In genomic region chr9:2015581-2016410, GRCh38 we compare ENCODE assay signal across 1 cellular context.
TF ChIP-seq lines count a peak whose summit lies in the region.

No MANE protein-coding gene starts in this region.

TF ChIP-seq in HEK293, 187 proteins besides CTCF, POLR2A, EP300 and RAD21 (continued from another document and continues in another):
- no peak; the same call in 1 of the 2 replicates for TF ChIP-seq ZBTB10 (tag by site-specific recombination; IDR thresholded peaks at IDR 0.05)
- no peak for TF ChIP-seq ZNF280D (tag by site-specific recombination; IDR thresholded peaks at IDR 0.05)
- no peak for TF ChIP-seq ZNF184 (tag by site-specific recombination; IDR thresholded peaks at IDR 0.05)
- TF ChIP-seq ZNF138 (tag by site-specific recombination; IDR thresholded peaks at IDR 0.05; ENCODE audit: borderline replicate concordance): no peak
- TF ChIP-seq SP2 (tag by site-specific recombination; IDR thresholded peaks at IDR 0.05): peak; percentile 69
- TF ChIP-seq ZNF155 (tag by site-specific recombination; IDR thresholded peaks at IDR 0.05): no peak
- TF ChIP-seq HOXD13 (CRISPR knock-in tag; IDR thresholded peaks at IDR 0.05; ENCODE audit: borderline replicate concordance): no peak
- no peak for TF ChIP-seq ZNF747 (tag by site-specific recombination; IDR thresholded peaks at IDR 0.05)
- no peak for TF ChIP-seq ZNF239 (tag by site-specific recombination; IDR thresholded peaks at IDR 0.05)
- no peak for TF ChIP-seq ZBTB49 (tag by site-specific recombination; IDR thresholded peaks at IDR 0.05; ENCODE audit: low read depth)
- TF ChIP-seq ZNF18 (tag by site-specific recombination; IDR thresholded peaks at IDR 0.05): no peak
- no peak for TF ChIP-seq ZNF423 (tag by site-specific recombination; IDR thresholded peaks at IDR 0.05)
- TF ChIP-seq ZIC2 (tag by site-specific recombination; IDR thresholded peaks at IDR 0.05): peak; percentile 96
- no peak for TF ChIP-seq ZNF26 (tag by site-specific recombination; IDR thresholded peaks at IDR 0.05)
- no peak for TF ChIP-seq ZNF571 (tag by site-specific recombination; IDR thresholded peaks at IDR 0.05)
- TF ChIP-seq ZBTB48 (tag by site-specific recombination; IDR thresholded peaks at IDR 0.05): no peak; the same call in 1 of the 2 replicates
- TF ChIP-seq ZNF518A (tag by site-specific recombination; conservative IDR thresholded peaks at IDR 0.05; ENCODE audit: low read depth): no peak
- 0 out of 2 replicates have a peak, but pooled peaks have one; percentile 27 for TF ChIP-seq ZNF2 (tag by site-specific recombination; IDR thresholded peaks at IDR 0.05)
- no peak for TF ChIP-seq PRDM6 (tag by site-specific recombination; IDR thresholded peaks at IDR 0.05)
- no peak for TF ChIP-seq ZNF274 (IDR thresholded peaks at IDR 0.05; ENCODE audit: low read length)
- no peak for TF ChIP-seq ZNF274 (tag by site-specific recombination; IDR thresholded peaks at IDR 0.05; ENCODE audit: borderline replicate concordance)
- TF ChIP-seq INSM2 (tag by site-specific recombination; IDR thresholded peaks at IDR 0.05): 0 out of 2 replicates have a peak, but pooled peaks have one; percentile 23
- no peak for TF ChIP-seq TRIM28 (IDR thresholded peaks at IDR 0.05; ENCODE audit: borderline replicate concordance, low read length)
- TF ChIP-seq ZNF76 (tag by site-specific recombination; IDR thresholded peaks at IDR 0.05; ENCODE audit: borderline replicate concordance, low read depth): no peak
- no peak for TF ChIP-seq ZNF580 (tag by site-specific recombination; IDR thresholded peaks at IDR 0.05)
- TF ChIP-seq ZNF324 (tag by site-specific recombination; IDR thresholded peaks at IDR 0.05): no peak
- TF ChIP-seq ZNF354C (tag by site-specific recombination; IDR thresholded peaks at IDR 0.05; ENCODE audit: borderline replicate concordance, low read depth): no peak
- 0 out of 2 replicates have a peak, but pooled peaks have one; percentile 33 for TF ChIP-seq ZXDB (tag by site-specific recombination; IDR thresholded peaks at IDR 0.05)
- TF ChIP-seq ZSCAN4 (tag by site-specific recombination; IDR thresholded peaks at IDR 0.05): no peak
- TF ChIP-seq HOXC10 (CRISPR knock-in tag; IDR thresholded peaks at IDR 0.05): no peak
- no peak for TF ChIP-seq MEIS1 (CRISPR knock-in tag; IDR thresholded peaks at IDR 0.05; ENCODE audit: borderline replicate concordance)
- no peak for TF ChIP-seq ZNF768 (tag by site-specific recombination; IDR thresholded peaks at IDR 0.05)
- TF ChIP-seq ZNF610 (tag by site-specific recombination; IDR thresholded peaks at IDR 0.05; ENCODE audit: borderline replicate concordance): no peak
